38 cellular contexts compared by ENCODE assay signal in the genomic region with DNA sequence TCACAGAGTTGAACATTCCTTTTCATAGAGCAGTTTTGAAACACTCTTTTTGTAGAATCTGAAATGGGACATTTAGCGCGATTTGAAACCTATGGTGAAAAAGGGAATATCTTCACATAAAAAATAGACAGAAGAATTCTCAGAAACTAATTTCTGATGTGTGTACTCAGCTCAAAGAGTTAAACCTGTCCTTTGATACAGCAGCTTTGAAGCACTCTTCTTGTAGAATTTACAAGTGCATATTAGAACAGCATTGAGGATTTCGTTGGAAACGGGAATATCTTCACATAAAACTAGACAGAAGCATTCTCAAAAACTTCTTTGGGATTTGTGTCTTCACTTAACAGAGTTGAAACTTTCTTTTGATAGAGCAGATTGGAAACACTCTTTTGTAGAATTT.
"Had no signal": no experiment of that assay in that cellular context is flagged by ENCODE, and none has a peak within 500 bp of the region (broad histone marks: within the 10 kb centered on the region; RNA-seq: fewer than 3 reads in every experiment).

No MANE protein-coding gene starts in this region.

- DNase-seq: activated effector memory CD4-positive, alpha-beta T cell treated with anti-CD3 and anti-CD28 coated beads, Interleukin-2, amount 50 U/mL, for 16 hours; activated effector memory CD4-positive, alpha-beta T cell treated with Interleukin-2 at 50 U/mL for 16 hours; activated gamma-delta T cell; activated gamma-delta T cell treated with Interleukin-2 at 50 U/mL for 16 hours; activated naive CD4-positive, alpha-beta T cell; activated naive CD4-positive, alpha-beta T cell treated with anti-CD3 and anti-CD28 coated beads for 36 hours; activated naive CD4-positive, alpha-beta T cell treated with anti-CD3 and anti-CD28 coated beads, Interleukin-2, amount 10 ng/mL, durations not matched to agents 7 days and 5 days; activated naive CD4-positive, alpha-beta T cell treated with anti-CD3 and anti-CD28 coated beads, Interleukin-2, amount 50 U/mL, for 16 hours; activated naive CD8-positive, alpha-beta T cell treated with anti-CD3 and anti-CD28 coated beads for 36 hours; activated naive CD8-positive, alpha-beta T cell treated with anti-CD3 and anti-CD28 coated beads, Interleukin-2, amount 10 ng/mL, durations not matched to agents 7 days and 5 days; activated naive CD8-positive, alpha-beta T cell treated with anti-CD3 and anti-CD28 coated beads, Interleukin-2, amount 50 U/mL, for 24 hours; activated T-cell treated with anti-CD3 and anti-CD28 coated beads, Interleukin-2, amount 50 U/mL, for 1 hour; activated T-cell treated with anti-CD3 and anti-CD28 coated beads, Interleukin-2, amount 50 U/mL, for 24 hours; activated T-cell treated with anti-CD3 and anti-CD28 coated beads, Interleukin-2, amount 50 U/mL, for 4 hours; activated T-cell treated with anti-CD3 and anti-CD28 coated beads, Interleukin-2, amount 50 U/mL, for 48 hours; activated T-cell treated with anti-CD3 and anti-CD28 coated beads, Interleukin-2, amount 50 U/mL, for 72 hours; adrenal gland; amniotic stem cell; amygdala; anterior cingulate cortex; aorta; body of pancreas; brain microvascular endothelial cell; caudate nucleus; central memory CD4-positive, alpha-beta T cell; cerebellar nuclear complex had no signal

- H3K27me3 ChIP-seq: adrenal gland, ascending aorta, body of pancreas, brain microvascular endothelial cell, breast epithelium, cardiac muscle cell had no signal

- H3K4me1 Mint-ChIP-seq: activated naive CD8-positive, alpha-beta T cell treated with anti-CD3 and anti-CD28 coated beads, Interleukin-2, amount 10 ng/mL, durations not matched to agents 7 days and 5 days; activated T-helper 17 cell treated with anti-CD3 and anti-CD28 coated beads, Interleukin-2, amount 50 U/mL, for 72 hours; brain; central memory CD8-positive, alpha-beta T cell had no signal

- H3K27me3 Mint-ChIP-seq: activated naive CD4-positive, alpha-beta T cell treated with anti-CD3 and anti-CD28 coated beads, Interleukin-2, amount 10 ng/mL, durations not matched to agents 7 days and 5 days; activated naive CD8-positive, alpha-beta T cell; activated naive CD8-positive, alpha-beta T cell treated with anti-CD3 and anti-CD28 coated beads for 36 hours; activated naive CD8-positive, alpha-beta T cell treated with anti-CD3 and anti-CD28 coated beads, Interleukin-2, amount 10 ng/mL, durations not matched to agents 7 days and 5 days; activated naive CD8-positive, alpha-beta T cell treated with anti-CD3 and anti-CD28 coated beads, Interleukin-2, amount 50 U/mL, for 24 hours; activated T-cell treated with anti-CD3 and anti-CD28 coated beads, Interleukin-2, amount 50 U/mL, for 24 hours; activated T-helper 17 cell treated with anti-CD3 and anti-CD28 coated beads, Interleukin-2, amount 50 U/mL, for 72 hours; brain; central memory CD8-positive, alpha-beta T cell had no signal

- H3K27ac ChIP-seq: adrenal gland, ascending aorta, body of pancreas, brain microvascular endothelial cell, breast epithelium, cardiac muscle cell had no signal

- H3K4me3 Mint-ChIP-seq: activated naive CD4-positive, alpha-beta T cell treated with anti-CD3 and anti-CD28 coated beads for 36 hours; activated naive CD4-positive, alpha-beta T cell treated with anti-CD3 and anti-CD28 coated beads, Interleukin-2, amount 10 ng/mL, durations not matched to agents 7 days and 5 days; activated naive CD8-positive, alpha-beta T cell; activated naive CD8-positive, alpha-beta T cell treated with anti-CD3 and anti-CD28 coated beads for 36 hours; activated naive CD8-positive, alpha-beta T cell treated with anti-CD3 and anti-CD28 coated beads, Interleukin-2, amount 10 ng/mL, durations not matched to agents 7 days and 5 days; activated naive CD8-positive, alpha-beta T cell treated with anti-CD3 and anti-CD28 coated beads, Interleukin-2, amount 50 U/mL, for 24 hours; activated T-cell treated with anti-CD3 and anti-CD28 coated beads, Interleukin-2, amount 50 U/mL, for 24 hours; activated T-cell treated with anti-CD3 and anti-CD28 coated beads, Interleukin-2, amount 50 U/mL, for 4 hours; activated T-cell treated with anti-CD3 and anti-CD28 coated beads, Interleukin-2, amount 50 U/mL, for 72 hours; activated T-helper 1 cell treated with anti-CD3 and anti-CD28 coated beads, Interleukin-12 subunit alpha, Interleukin-12 subunit beta, Interleukin-2, Interleukin-4 antibody, amounts not matched to agents 30 ng/mL and 10 ng/mL and 1 ng/mL, durations not matched to agents 14 hours and 24 hours and 36 hours; activated T-helper 17 cell treated with anti-CD3 and anti-CD28 coated beads, Interleukin-2, amount 50 U/mL, for 72 hours; brain; central memory CD8-positive, alpha-beta T cell had no signal

- H3K27ac Mint-ChIP-seq: activated naive CD4-positive, alpha-beta T cell treated with anti-CD3 and anti-CD28 coated beads for 36 hours; activated naive CD4-positive, alpha-beta T cell treated with anti-CD3 and anti-CD28 coated beads, Interleukin-2, amount 10 ng/mL, durations not matched to agents 7 days and 5 days; activated naive CD4-positive, alpha-beta T cell treated with anti-CD3 and anti-CD28 coated beads, Interleukin-2, amount 50 U/mL, for 72 hours; activated naive CD8-positive, alpha-beta T cell; activated naive CD8-positive, alpha-beta T cell treated with anti-CD3 and anti-CD28 coated beads for 36 hours; activated naive CD8-positive, alpha-beta T cell treated with anti-CD3 and anti-CD28 coated beads, Interleukin-2, amount 10 ng/mL, durations not matched to agents 7 days and 5 days; activated naive CD8-positive, alpha-beta T cell treated with anti-CD3 and anti-CD28 coated beads, Interleukin-2, amount 50 U/mL, for 24 hours; activated T-cell treated with anti-CD3 and anti-CD28 coated beads, Interleukin-2, amount 50 U/mL, for 24 hours; activated T-cell treated with anti-CD3 and anti-CD28 coated beads, Interleukin-2, amount 50 U/mL, for 72 hours; activated T-helper 1 cell treated with anti-CD3 and anti-CD28 coated beads, Interleukin-12 subunit alpha, Interleukin-12 subunit beta, Interleukin-2, Interleukin-4 antibody, amounts not matched to agents 30 ng/mL and 10 ng/mL and 1 ng/mL, durations not matched to agents 14 hours and 24 hours and 36 hours; activated T-helper 17 cell treated with anti-CD3 and anti-CD28 coated beads, Interleukin-2, amount 50 U/mL, for 72 hours; activated T-helper 2 cell treated with anti-CD3 and anti-CD28 coated beads, Interferon-gamma antibody, Interleukin-2, Interleukin-4, amounts not matched to agents 10 μg/mL and 5 μg/mL and 100 μg/mL, durations not matched to agents 14 hours and 24 hours and 36 hours; brain had no signal

- FAIRE-seq: astrocyte, bronchial epithelial cell had no signal

- H3K9me3 ChIP-seq: adrenal gland, ascending aorta, body of pancreas, breast epithelium had no signal

- H3K9me3 Mint-ChIP-seq: central memory CD8-positive, alpha-beta T cell had no signal

- H3K4me1 ChIP-seq: adrenal gland, ascending aorta, body of pancreas, breast epithelium had no signal

- H3K36me3 Mint-ChIP-seq: brain had no signal

- H3K4me3 ChIP-seq: adrenal gland, ascending aorta, body of pancreas, breast epithelium, cardiac muscle cell had no signal

- H3K36me3 ChIP-seq: adrenal gland, ascending aorta, brain microvascular endothelial cell, breast epithelium, cardiac muscle cell had no signal

- ATAC-seq: activated naive CD4-positive, alpha-beta T cell treated with anti-CD3 and anti-CD28 coated beads, Interleukin-2, amount 50 U/mL, for 72 hours; activated naive CD8-positive, alpha-beta T cell treated with anti-CD3 and anti-CD28 coated beads, Interleukin-2, amount 50 U/mL, for 24 hours; activated T-cell treated with anti-CD3 and anti-CD28 coated beads, Interleukin-2, amount 50 U/mL, for 4 hours; activated T-cell treated with anti-CD3 and anti-CD28 coated beads, Interleukin-2, amount 50 U/mL, for 72 hours; activated T-helper 17 cell treated with anti-CD3 and anti-CD28 coated beads, Interleukin-2, amount 50 U/mL, for 72 hours; body of pancreas had no signal
